In the genomic region with DNA sequence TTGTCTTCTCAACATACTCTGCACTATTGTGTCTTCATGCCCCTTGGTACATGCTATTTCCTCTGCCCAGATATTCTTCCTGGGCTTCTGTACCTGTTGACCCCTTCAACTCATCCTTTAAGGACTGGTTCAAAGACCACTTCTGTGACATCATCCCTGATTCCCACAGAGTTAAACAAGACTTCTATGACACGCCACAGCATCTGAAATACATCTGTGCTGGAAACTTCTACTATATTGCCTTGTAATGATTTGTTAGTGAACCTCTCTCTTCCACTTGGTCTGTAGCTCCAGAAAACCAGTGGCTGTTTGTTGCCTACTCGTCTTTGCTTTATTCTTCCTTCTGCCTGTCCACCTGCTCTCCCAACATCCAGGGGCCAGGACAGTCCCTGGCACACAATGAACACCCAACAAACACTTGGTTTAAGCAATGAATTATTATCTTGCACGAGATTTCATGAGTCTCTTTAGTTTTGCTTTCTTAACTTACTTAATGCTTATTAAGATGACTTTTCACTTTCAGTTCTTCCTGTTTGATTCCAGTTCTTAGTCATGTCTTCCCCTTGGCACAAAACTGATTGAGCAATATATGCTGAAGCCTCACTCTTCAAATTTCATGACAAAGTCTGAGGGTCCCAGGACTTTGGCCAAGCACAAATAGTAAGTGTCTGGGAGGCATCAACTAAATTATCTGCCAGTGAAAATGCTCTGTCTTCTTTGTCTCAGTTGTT, we compare ENCODE assay signal across 9 cellular contexts.
DNase-seq lines count a peak whose midpoint lies in the region; ATAC-seq and TF ChIP-seq lines count a peak whose summit lies in the region.
"Had no signal": no experiment of that assay in that cellular context is flagged by ENCODE, and none has a peak within 500 bp of the region (broad histone marks: within the 10 kb centered on the region; RNA-seq: fewer than 3 reads in every experiment).

No MANE protein-coding gene starts in this region.

- no peak overlapping the region for H2AK5ac ChIP-seq in mesendoderm (ENCODE audit: low read length)

- H3K56ac ChIP-seq in mesendoderm (ENCODE audit: low read length) = no peak overlapping the region

- TF ChIP-seq POLR2A in stomach (IDR thresholded peaks at IDR 0.05) = no peak

- no peak for TF ChIP-seq CTCF in stomach (IDR thresholded peaks at IDR 0.05)

- intact Hi-C loops in stomach (cut with DNase I; ENCODE audit: low total_unique reads) = no loop called here

- no peak overlapping the region for H4K5ac ChIP-seq in mesendoderm (ENCODE audit: low read length)

- H3K4me1 ChIP-seq in mucosa of rectum (ENCODE audit: control insufficient read depth in 2 of 2, insufficient read depth in 2 of 2, low read length in 2 of 2) (no peaks in the 10 kb centered on the region), mesendoderm (ENCODE audit: control insufficient read depth, low read depth, low read length) (no peaks in the 10 kb centered on the region), stomach (no peaks in the 10 kb centered on the region)
- H3K4me1 ChIP-seq: colonic mucosa had no signal

- H3K27me3 ChIP-seq in mucosa of rectum (ENCODE audit: control insufficient read depth in 2 of 2, insufficient read depth in 2 of 2, low read length in 2 of 2) (no peaks in the 10 kb centered on the region), mesendoderm (ENCODE audit: insufficient read depth, low read length, poor library complexity) (no peaks in the 10 kb centered on the region), stomach (no peaks in the 10 kb centered on the region)
- H3K27me3 ChIP-seq: colonic mucosa had no signal

- H3K9ac ChIP-seq in mucosa of rectum (ENCODE audit: low read depth in 1 of 2, low read length in 2 of 2) = no peak overlapping the region
- H3K9ac ChIP-seq in mesendoderm (ENCODE audit: low read length) = no peak overlapping the region

- H3K4me2 ChIP-seq in mesendoderm (ENCODE audit: low read length) = no peak overlapping the region

- no peak overlapping the region for H3K23ac ChIP-seq in mesendoderm (ENCODE audit: low read length)

- H2BK120ac ChIP-seq in mesendoderm (ENCODE audit: low read depth, low read length) = no peak overlapping the region

- H3K9me3 ChIP-seq in mucosa of rectum (ENCODE audit: control insufficient read depth in 2 of 2, low read length in 2 of 2) (no peaks in the 10 kb centered on the region), stomach (no peaks in the 10 kb centered on the region)
- H3K9me3 ChIP-seq: colonic mucosa had no signal

- H3K79me1 ChIP-seq in mesendoderm (ENCODE audit: low read length) = no peaks in the 10 kb centered on the region

- peak; percentile 98 for ATAC-seq in GM18870 (IDR thresholded peaks at IDR 0.05; ENCODE audit: unreplicated experiment)
- peak; percentile 96 for ATAC-seq in HG02852 (IDR thresholded peaks at IDR 0.05; ENCODE audit: unreplicated experiment)

- H3K18ac ChIP-seq in mesendoderm (ENCODE audit: low read length) = no peak overlapping the region

- no peak for TF ChIP-seq EP300 in stomach (IDR thresholded peaks at IDR 0.05)

- H2BK15ac ChIP-seq in mesendoderm (replicated peaks; ENCODE audit: low read depth) = no peak overlapping the region

- H3K4me3 ChIP-seq in mucosa of rectum (ENCODE audit: low read length in 2 of 2) = peak overlapping the region; percentile 46 to 47
- no peak overlapping the region for H3K4me3 ChIP-seq in mesendoderm (ENCODE audit: low read length)
- H3K4me3 ChIP-seq in stomach = no peak overlapping the region
- H3K4me3 ChIP-seq: colonic mucosa had no signal

- no peaks in the 10 kb centered on the region for H3K79me2 ChIP-seq in mesendoderm (ENCODE audit: control insufficient read depth, insufficient read depth, low read length)

- DNase-seq in NOMO-1 treated with DMSO at 0.1 percent for 48 hours (lab: John Stamatoyannopoulos, UW; ENCODE audit: unreplicated experiment) (peak; percentile 84), mesendoderm (no peak), NCI-H1694 (lab: John Stamatoyannopoulos, UW) (no peak), stomach (no peak)
- DNase-seq in NK-92 treated with Interleukin-12 subunit alpha and Interleukin-12 subunit beta, amount 100 ng/mL, for 24 hours (lab: John Stamatoyannopoulos, UW) = no peak
- DNase-seq: colonic mucosa had no signal

- H3K27ac ChIP-seq in mucosa of rectum (ENCODE audit: low read depth in 2 of 2, low read length in 2 of 2) (no peak overlapping the region), mesendoderm (ENCODE audit: low read depth, low read length) (no peak overlapping the region), stomach (no peak overlapping the region)
- H3K27ac ChIP-seq: colonic mucosa had no signal

- H3K36me3 ChIP-seq in mucosa of rectum (ENCODE audit: control insufficient read depth in 2 of 2, insufficient read depth in 2 of 2, low read length in 2 of 2) (no peaks in the 10 kb centered on the region), mesendoderm (ENCODE audit: control insufficient read depth, insufficient read depth, low read length) (no peaks in the 10 kb centered on the region), stomach (no peaks in the 10 kb centered on the region)
- H3K36me3 ChIP-seq: colonic mucosa had no signal

- H3K4ac ChIP-seq in mesendoderm (ENCODE audit: low read depth, low read length) = no peak overlapping the region

- H4K8ac ChIP-seq in mesendoderm (ENCODE audit: low read depth, low read length) = no peak overlapping the region

- WGBS in mesendoderm (ENCODE audit: extremely low coverage, insufficient coverage, low lambda C conversion rate) = no CpG with 5 or more reads among the region's 3 CpGs
- WGBS in stomach, 5 donors = 55 to 62% (median 57%) methylated on average over 3 of the region's 3 CpGs

- H2BK5ac ChIP-seq in mesendoderm (ENCODE audit: low read length) = no peak overlapping the region

Comparison
In these comparisons a context has a peak if more than half of its experiments do, and no peak if none do; other contexts are left out.
1. H3K4me3 ChIP-seq: peak in mucosa of rectum (2 of 2); none in mesendoderm (single experiment) and stomach (0 of 4).